ENCODE assay signal across 9 cellular contexts in the genomic region with DNA sequence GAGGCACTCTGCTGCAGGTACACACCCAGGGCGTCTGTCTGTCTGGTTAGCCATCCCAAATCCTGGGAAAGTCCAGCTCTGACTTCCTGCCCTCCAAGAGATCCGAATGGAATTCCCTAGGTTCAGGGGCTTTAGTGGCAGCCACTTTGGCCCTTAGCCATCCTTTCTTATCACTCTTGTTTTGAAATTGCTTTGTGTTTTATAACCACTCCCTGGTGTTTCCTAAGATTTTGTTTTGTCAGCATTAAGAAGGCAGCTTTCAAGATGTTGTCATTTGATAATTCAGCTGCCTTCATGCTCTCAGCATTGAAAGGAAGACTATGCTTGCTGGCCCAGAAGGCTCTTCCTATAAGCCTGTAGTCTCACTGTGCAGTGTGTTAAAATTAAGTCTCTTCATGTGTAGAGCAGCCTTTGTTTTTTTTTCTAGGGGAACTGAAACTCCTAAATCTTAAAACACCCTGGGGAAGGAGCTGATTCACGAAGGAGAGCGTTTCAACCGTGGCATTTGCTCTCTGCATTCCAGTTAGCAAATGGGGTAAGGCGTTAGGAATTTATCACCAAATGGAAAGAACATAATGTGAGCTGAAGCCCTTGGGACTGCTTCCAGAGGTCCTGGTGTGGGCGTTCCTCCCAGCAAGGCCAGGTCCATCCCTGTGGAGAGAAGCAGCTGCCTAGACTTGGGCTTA. TPM values are rescaled to one million over a fixed set of nuclear protein-coding genes. Genes with fewer than 3 reads are reported as not detected.
A peak's percentile ranks its signal among the peaks of the same experiment; 100 is the strongest.
DNase-seq lines count a peak whose midpoint lies in the region; ATAC-seq lines count a peak whose summit lies in the region.
"Had no signal": no experiment of that assay in that cellular context is flagged by ENCODE, and none has a peak within 500 bp of the region (broad histone marks: within the 10 kb centered on the region; RNA-seq: fewer than 3 reads in every experiment).

No MANE protein-coding gene starts in this region.

- DNase-seq in activated CD4-positive, alpha-beta T cell treated with anti-CD3 and anti-CD28 coated beads, Interleukin-2, amount 10 ng/mL, durations not matched to agents 7 days and 5 days, result no peak
- DNase-seq in activated CD4-positive, alpha-beta T cell treated with anti-CD3 and anti-CD28 coated beads for 4 hours, result no peak
- DNase-seq in amniotic epithelial cell (ENCODE audit: low read depth) (peak; percentile 84), iris pigment epithelial cell (ENCODE audit: low read depth) (peak; percentile 87), DMS 273 treated with DMSO at 0.1 percent for 48 hours (lab: John Stamatoyannopoulos, UW) (no peak)

- peak overlapping the region in 3 of 5 donors; percentile 26 to 33 (median 31) for H3K4me3 ChIP-seq in subcutaneous abdominal adipose tissue (ENCODE audit: low read depth in 1 of 5, low read length in 5 of 5)

- peaks cover 0 to 21% (median 11%) of the 10 kb centered on the region in 5 donors for H3K36me3 ChIP-seq in subcutaneous abdominal adipose tissue (ENCODE audit: control insufficient read depth in 5 of 5, insufficient read depth in 5 of 5, low read length in 5 of 5)

- no peak for ATAC-seq in HG03442 (IDR thresholded peaks at IDR 0.05; ENCODE audit: unreplicated experiment)
- no peak for ATAC-seq in GM19463 (IDR thresholded peaks at IDR 0.05; ENCODE audit: unreplicated experiment)

- peaks cover 14 to 41% (median 30%) of the 10 kb centered on the region in 5 donors for H3K4me1 ChIP-seq in subcutaneous abdominal adipose tissue (ENCODE audit: control insufficient read depth in 5 of 5, insufficient read depth in 5 of 5, low read length in 5 of 5)

- H3K27me3 Mint-ChIP-seq in activated CD4-positive, alpha-beta T cell treated with anti-CD3 and anti-CD28 coated beads, Interleukin-2, amount 10 ng/mL, durations not matched to agents 7 days and 5 days, result no peaks in the 10 kb centered on the region

- H3K4me3 Mint-ChIP-seq in activated CD4-positive, alpha-beta T cell treated with anti-CD3 and anti-CD28 coated beads, Interleukin-2, amount 10 ng/mL, durations not matched to agents 7 days and 5 days, result no peak overlapping the region

- POLR2A ChIA-PET in activated CD4-positive, alpha-beta T cell treated with anti-CD3 and anti-CD28 coated beads, Interleukin-2, amount 10 ng/mL, durations not matched to agents 7 days and 5 days (lab: Charles Lee), result no interaction called here

- H3K27ac Mint-ChIP-seq in activated CD4-positive, alpha-beta T cell treated with anti-CD3 and anti-CD28 coated beads, Interleukin-2, amount 10 ng/mL, durations not matched to agents 7 days and 5 days, result peak overlapping the region; percentile 61

- H3K27ac ChIP-seq in subcutaneous abdominal adipose tissue (ENCODE audit: low read depth, low read length), result peak overlapping the region; percentile 80
- H3K27ac ChIP-seq: C4-2B had no signal

- H3K36me3 Mint-ChIP-seq in activated CD4-positive, alpha-beta T cell treated with anti-CD3 and anti-CD28 coated beads, Interleukin-2, amount 10 ng/mL, durations not matched to agents 7 days and 5 days (ENCODE audit: low read depth), result peaks cover 42% of the 10 kb centered on the region

- H3K27me3 ChIP-seq in subcutaneous abdominal adipose tissue (ENCODE audit: control insufficient read depth in 5 of 5, insufficient read depth in 4 of 5, low read length in 5 of 5), result no peaks in the 10 kb centered on the region

- H3K9me3 Mint-ChIP-seq in activated CD4-positive, alpha-beta T cell treated with anti-CD3 and anti-CD28 coated beads, Interleukin-2, amount 10 ng/mL, durations not matched to agents 7 days and 5 days, result no peaks in the 10 kb centered on the region

- H3K4me1 Mint-ChIP-seq in activated CD4-positive, alpha-beta T cell treated with anti-CD3 and anti-CD28 coated beads, Interleukin-2, amount 10 ng/mL, durations not matched to agents 7 days and 5 days, result peaks cover 12% of the 10 kb centered on the region

- H3K9me3 ChIP-seq in subcutaneous abdominal adipose tissue (ENCODE audit: control insufficient read depth in 5 of 5, low read length in 5 of 5), result no peaks in the 10 kb centered on the region

- peak overlapping the region in 3 of 5 donors; percentile 36 to 53 (median 50) for H3K9ac ChIP-seq in subcutaneous abdominal adipose tissue (ENCODE audit: low read length in 5 of 5)

- CTCF ChIA-PET in activated CD4-positive, alpha-beta T cell treated with anti-CD3 and anti-CD28 coated beads, Interleukin-2, amount 10 ng/mL, durations not matched to agents 7 days and 5 days (lab: Charles Lee), result interaction anchor here (0.6 to 1.1 kb wide), 2 partner anchors 11 to 48 kb away, joined by 3 to 4 read pairs; no protein-coding TSS in a partner anchor

RNA-seq across cellular contexts. Expression of gene CLEC3B, which starts 14.2 kb away (rescaled TPM):
- under 1 TPM; 0.30 to 0.37 TPM for total RNA-seq in activated CD4-positive, alpha-beta T cell treated with anti-CD3 and anti-CD28 coated beads, Interleukin-2, amount 10 ng/mL, durations not matched to agents 7 days and 5 days

RNA-seq across cellular contexts. Expression of gene EXOSC7, which starts 35.9 kb away (rescaled TPM):
- total RNA-seq in activated CD4-positive, alpha-beta T cell treated with anti-CD3 and anti-CD28 coated beads, Interleukin-2, amount 10 ng/mL, durations not matched to agents 7 days and 5 days, result 10 to 100 TPM; 35.8 to 40.2 TPM

RNA-seq across cellular contexts. Expression of gene ZDHHC3, which starts 35.9 kb away (rescaled TPM):
- total RNA-seq in activated CD4-positive, alpha-beta T cell treated with anti-CD3 and anti-CD28 coated beads, Interleukin-2, amount 10 ng/mL, durations not matched to agents 7 days and 5 days, result 10 to 100 TPM; 47.5 to 50.7 TPM

Comparison
In these comparisons a context has a peak if more than half of its experiments do, and no peak if none do; other contexts are left out.
1. DNase-seq: peak in amniotic epithelial cell (single experiment) and iris pigment epithelial cell (single experiment); none in activated CD4-positive, alpha-beta T cell treated with anti-CD3 and anti-CD28 coated beads, Interleukin-2, amount 10 ng/mL, durations not matched to agents 7 days and 5 days (single experiment), activated CD4-positive, alpha-beta T cell treated with anti-CD3 and anti-CD28 coated beads for 4 hours (0 of 2) and DMS 273 treated with DMSO at 0.1 percent for 48 hours (single experiment).